8 cellular contexts compared by ENCODE assay signal in the genomic region with DNA sequence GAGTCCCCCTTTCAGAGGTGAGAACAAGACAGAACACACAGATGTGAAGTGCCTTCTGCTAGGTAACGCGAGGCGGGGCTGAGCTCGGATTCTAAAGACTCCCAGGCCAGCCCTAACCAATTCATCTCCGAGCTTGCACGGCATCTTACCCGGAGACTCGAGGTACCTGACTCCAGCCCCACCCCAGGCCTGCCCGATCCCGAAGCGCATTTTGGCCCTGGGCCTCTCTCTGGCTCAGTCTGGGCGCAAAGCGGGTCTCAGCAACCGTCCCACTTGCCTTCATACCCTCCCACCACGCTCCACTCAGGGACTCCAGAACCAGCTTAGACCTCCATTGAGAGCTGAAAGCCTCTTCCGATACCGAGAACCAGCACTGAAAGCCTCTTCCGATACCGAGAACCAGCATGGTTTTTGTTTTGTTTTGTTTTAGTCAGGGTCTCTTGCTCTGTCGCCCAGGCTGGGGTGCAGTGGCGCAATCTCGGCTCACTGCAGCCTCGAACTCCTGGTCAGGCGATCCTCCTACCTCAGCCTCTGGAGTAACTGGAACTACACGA. TPM values are rescaled to one million over a fixed set of nuclear protein-coding genes. Genes with fewer than 3 reads are reported as not detected.
DNase-seq lines count a peak whose midpoint lies in the region; FAIRE-seq lines count a peak whose summit lies in the region.

No MANE protein-coding gene starts in this region.

- H3K4me1 ChIP-seq in iPS DF 6.9 (ENCODE audit: control insufficient read depth, insufficient read depth, low read length) (no peaks in the 10 kb centered on the region; the same call in 1 of the 2 replicates), small intestine (ENCODE audit: control insufficient read depth in 2 of 2, insufficient read depth in 1 of 2, low read depth in 1 of 2, low read length in 1 of 2) (peaks cover 0 to 2% of the 10 kb centered on the region in 2 donors)

- H3K36me3 ChIP-seq in iPS DF 6.9 (ENCODE audit: control insufficient read depth, insufficient read depth, low read length): no peaks in the 10 kb centered on the region
- H3K36me3 ChIP-seq in small intestine (ENCODE audit: control insufficient read depth in 2 of 2, insufficient read depth in 2 of 2, low read length in 2 of 2): no peaks in the 10 kb centered on the region

- H3K27me3 ChIP-seq in iPS DF 6.9 (ENCODE audit: control insufficient read depth, insufficient read depth, low read length) (no peaks in the 10 kb centered on the region), small intestine (ENCODE audit: control insufficient read depth in 2 of 2, insufficient read depth in 2 of 2, low read length in 2 of 2) (no peaks in the 10 kb centered on the region)

- H3K27ac ChIP-seq in angular gyrus (ENCODE audit: low read depth, low read length) (peak overlapping the region; percentile 96), iPS DF 6.9 (ENCODE audit: low read length) (no peak overlapping the region), small intestine (ENCODE audit: low read depth in 1 of 2, low read length in 1 of 2) (peak overlapping the region; percentile 89)

- in situ Hi-C loops in G401 (cut with HindIII; ENCODE audit: low sequenced_read_pairs): no loop called here

- DNase-seq in G401 (ENCODE audit: low spot score) (peak; percentile 84), H4 (ENCODE audit: low spot score) (peak; percentile 55), M059J (ENCODE audit: low read depth) (peak; percentile 80), T follicular helper cell (ENCODE audit: low read depth) (peak; percentile 56), iPS DF 6.9 (ENCODE audit: low read depth, low spot score) (peak; percentile 70), small intestine (peak; percentile 80), GM19240 (ENCODE audit: insufficient read length, low spot score) (no peak)

- FAIRE-seq in small intestine (lab: Jason Lieb, UNC): no peak

- WGBS in iPS DF 6.9 (ENCODE audit: insufficient coverage, insufficient read length): no CpG with 5 or more reads among the region's 25 CpGs
- WGBS in small intestine, 3 donors: 2 to 4% (median 3%) methylated on average over 24 to 25 of the region's 25 CpGs

- H3K4me3 ChIP-seq in iPS DF 6.9 (ENCODE audit: low read length) (peak overlapping the region; percentile 46; the same call in 1 of the 2 replicates), small intestine (ENCODE audit: low read depth in 1 of 2, low read length in 2 of 2) (peak overlapping the region; percentile 53 to 87)

- no peaks in the 10 kb centered on the region for H3K9me3 ChIP-seq in iPS DF 6.9 (ENCODE audit: control insufficient read depth, insufficient read depth, low read length)
- no peaks in the 10 kb centered on the region for H3K9me3 ChIP-seq in small intestine (ENCODE audit: control insufficient read depth, low read depth)

RNA-seq across cellular contexts. Expression of a gene that starts 0.7 kb away (rescaled TPM):
- total RNA-seq in G401 (2014; rRNA removed; shearing (Covaris generic)): 58.9 and 82.5 TPM in 2 replicates
- 142 and 180 TPM in 2 replicates for total RNA-seq in H4 (2014; rRNA removed; shearing (Covaris generic))
- total RNA-seq in M059J (2014; rRNA removed; shearing (Covaris generic)): 305 and 515 TPM in 2 replicates
- polyA plus RNA-seq in small intestine: 100 to 1,000 TPM; 147 to 306 (median 260) TPM

RNA-seq across cellular contexts. Expression of a gene that starts 43.0 kb away (rescaled TPM):
- total RNA-seq in G401 (2014; rRNA removed; shearing (Covaris generic)): 0.37 TPM in 1 of 2 replicates, not detected in the other
- 12.4 and 15.4 TPM in 2 replicates for total RNA-seq in H4 (2014; rRNA removed; shearing (Covaris generic))
- total RNA-seq in M059J (2014; rRNA removed; shearing (Covaris generic)): 59.8 and 72.2 TPM in 2 replicates
- 10 to 100 TPM; 49.4 to 83.6 (median 57.8) TPM for polyA plus RNA-seq in small intestine
